Comparison of ENCODE assay signal across 8 cellular contexts in genomic region chr7:20199015-20199737, GRCh38. TPM values are rescaled to one million over a fixed set of nuclear protein-coding genes. Genes with fewer than 3 reads are reported as not detected.
A peak's percentile ranks its signal among the peaks of the same experiment; 100 is the strongest.
DNase-seq lines count a peak whose midpoint lies in the region; ATAC-seq and TF ChIP-seq lines count a peak whose summit lies in the region.

No MANE protein-coding gene starts in this region.

- H3K79me2 ChIP-seq in MM.1S (ENCODE audit: low read length): peaks cover 87% of the 10 kb centered on the region
- H3K79me2 ChIP-seq in SU-DHL-6 (ENCODE audit: insufficient read depth, low read length): peaks cover 76% of the 10 kb centered on the region

- no peak for DNase-seq in activated naive CD4-positive, alpha-beta T cell treated with anti-CD3 and anti-CD28 coated beads, Interleukin-2, amount 50 U/mL, for 72 hours (ENCODE audit: low spot score in 2 of 2)
- DNase-seq in activated naive CD4-positive, alpha-beta T cell (lab: John Stamatoyannopoulos, UW): no peak
- DNase-seq in MM.1S (peak; percentile 61), heart right ventricle (peak in 1 of 2 donors; percentile 25), thyroid gland (peak; percentile 42 to 50), islet precursor cell (no peak)

- no peaks in the 10 kb centered on the region for H3K9me3 Mint-ChIP-seq in activated naive CD4-positive, alpha-beta T cell treated with anti-CD3 and anti-CD28 coated beads, Interleukin-2, amount 50 U/mL, for 72 hours

- ATAC-seq in activated naive CD4-positive, alpha-beta T cell treated with anti-CD3 and anti-CD28 coated beads, Interleukin-2, amount 50 U/mL, for 72 hours: peak; percentile 40 to 61
- peak; percentile 82 for ATAC-seq in HG02623 (IDR thresholded peaks at IDR 0.05; ENCODE audit: unreplicated experiment)
- peak in 5 of 8 donors; percentile 34 to 76 (median 54) for ATAC-seq in heart right ventricle

- no peak for TF ChIP-seq POLR2A in thyroid gland (IDR thresholded peaks at IDR 0.05)

- 77 to 79% methylated on average over 2 of the region's 2 CpGs for WGBS in heart right ventricle, 2 donors
- 71 to 76% methylated on average over 2 of the region's 2 CpGs for WGBS in thyroid gland, 2 donors

- H3K4me3 ChIP-seq in MM.1S (ENCODE audit: low read length): no peak overlapping the region
- H3K4me3 ChIP-seq in SU-DHL-6 (ENCODE audit: insufficient read depth, low read length, poor library complexity, severe bottlenecking): peak overlapping the region; percentile 19
- H3K4me3 ChIP-seq in heart right ventricle: no peak overlapping the region
- H3K4me3 ChIP-seq in thyroid gland (replicated peaks in 1 of 3): no peak overlapping the region

- no peak overlapping the region for H3K27ac Mint-ChIP-seq in activated naive CD4-positive, alpha-beta T cell treated with anti-CD3 and anti-CD28 coated beads, Interleukin-2, amount 50 U/mL, for 72 hours

- H3K4me2 ChIP-seq in MM.1S (ENCODE audit: low read depth, low read length): peak overlapping the region; percentile 56
- H3K4me2 ChIP-seq in SU-DHL-6 (ENCODE audit: low read depth, low read length, poor library complexity, severe bottlenecking): peak overlapping the region; percentile 63

- H3F3A ChIP-seq in MM.1S (ENCODE audit: insufficient read depth, low read length) (peaks cover 22% of the 10 kb centered on the region), SU-DHL-6 (ENCODE audit: insufficient read depth) (peaks cover 38% of the 10 kb centered on the region)

- H3K27ac ChIP-seq in MM.1S (ENCODE audit: low read length) (peak overlapping the region; percentile 73), SU-DHL-6 (ENCODE audit: low read depth, low read length) (peak overlapping the region; percentile 82), heart right ventricle (peak overlapping the region in 1 of 10 donors; percentile 29), thyroid gland (no peak overlapping the region)

- H3K4me1 ChIP-seq in MM.1S (ENCODE audit: low read length) (peaks cover 50% of the 10 kb centered on the region), heart right ventricle (peaks cover 0 to 34% (median 0%) of the 10 kb centered on the region in 9 donors), thyroid gland (no peaks in the 10 kb centered on the region)

- H3K9me3 ChIP-seq in MM.1S (replicated peaks; ENCODE audit: insufficient read depth, low read length) (no peaks in the 10 kb centered on the region), SU-DHL-6 (ENCODE audit: insufficient read depth, low read length) (no peaks in the 10 kb centered on the region), heart right ventricle (no peaks in the 10 kb centered on the region), thyroid gland (no peaks in the 10 kb centered on the region)

- peak overlapping the region; percentile 23; the same call in 1 of the 2 replicates for H3K9ac ChIP-seq in MM.1S (ENCODE audit: low read length)
- H3K9ac ChIP-seq in SU-DHL-6 (ENCODE audit: low read length): peak overlapping the region; percentile 29

- intact Hi-C loops in heart right ventricle (cut with DNase I) (no loop called here), thyroid gland (cut with DNase I) (no loop called here)

- H3K9me2 ChIP-seq in MM.1S (replicated peaks; ENCODE audit: insufficient read depth, low read length) (no peaks in the 10 kb centered on the region), SU-DHL-6 (replicated peaks; ENCODE audit: insufficient read depth, low read length) (no peaks in the 10 kb centered on the region)

- no peak for TF ChIP-seq CTCF in MM.1S (IDR thresholded peaks at IDR 0.05; ENCODE audit: low read length)
- no peak for TF ChIP-seq CTCF in SU-DHL-6 (IDR thresholded peaks at IDR 0.05; ENCODE audit: insufficient read depth, low read length, poor library complexity, severe bottlenecking)
- no peak for TF ChIP-seq CTCF in heart right ventricle (IDR thresholded peaks at IDR 0.05)
- TF ChIP-seq CTCF in thyroid gland (IDR thresholded peaks at IDR 0.05): no peak

- no peaks in the 10 kb centered on the region for H3K36me3 Mint-ChIP-seq in activated naive CD4-positive, alpha-beta T cell treated with anti-CD3 and anti-CD28 coated beads, Interleukin-2, amount 50 U/mL, for 72 hours

- H3K36me3 ChIP-seq in MM.1S (replicated peaks; ENCODE audit: insufficient read depth, low read length) (no peaks in the 10 kb centered on the region; the same call in 1 of the 2 replicates), SU-DHL-6 (ENCODE audit: low read length) (peaks cover 8% of the 10 kb centered on the region), heart right ventricle (no peaks in the 10 kb centered on the region), thyroid gland (no peaks in the 10 kb centered on the region)

- H3K27me3 ChIP-seq in MM.1S (replicated peaks; ENCODE audit: insufficient read depth, low read length): no peaks in the 10 kb centered on the region
- H3K27me3 ChIP-seq in SU-DHL-6 (ENCODE audit: low read length): no peaks in the 10 kb centered on the region
- no peaks in the 10 kb centered on the region for H3K27me3 ChIP-seq in heart right ventricle
- H3K27me3 ChIP-seq in thyroid gland: no peaks in the 10 kb centered on the region

- no peaks in the 10 kb centered on the region for H4K20me1 ChIP-seq in MM.1S (ENCODE audit: insufficient read depth, low read length)
- no peaks in the 10 kb centered on the region for H4K20me1 ChIP-seq in SU-DHL-6 (ENCODE audit: low read depth, low read length)

- no peak overlapping the region for H2AFZ ChIP-seq in MM.1S (ENCODE audit: low read length)
- peak overlapping the region; percentile 17 for H2AFZ ChIP-seq in SU-DHL-6 (ENCODE audit: low read depth, low read length, severe bottlenecking)

RNA-seq across cellular contexts. Expression of gene MACC1, which starts 18.0 kb away (rescaled TPM):
- total RNA-seq in activated naive CD4-positive, alpha-beta T cell treated with anti-CD3 and anti-CD28 coated beads, Interleukin-2, amount 50 U/mL, for 72 hours: not detected
- total RNA-seq in heart right ventricle (under 1 TPM in 7 of 10 donors, not detected in 3; 0.02 to 0.82 (median 0.26) TPM), thyroid gland (1 to 10 TPM; 2.6 to 7.7 (median 3.6) TPM)
- under 1 TPM in 1 of 2 donors, not detected in 1; under 0.01 TPM for polyA plus RNA-seq in heart right ventricle

Comparison
In these comparisons a context has a peak if more than half of its experiments do, and no peak if none do; other contexts are left out.
1. DNase-seq: peak in MM.1S (single experiment) and thyroid gland (2 of 2); none in activated naive CD4-positive, alpha-beta T cell treated with anti-CD3 and anti-CD28 coated beads, Interleukin-2, amount 50 U/mL, for 72 hours (0 of 2), activated naive CD4-positive, alpha-beta T cell (0 of 4) and islet precursor cell (single experiment).
2. H3K27ac ChIP-seq: peak in MM.1S (single experiment) and SU-DHL-6 (single experiment); none in thyroid gland (0 of 3).
3. Peak in every context shown above with its lines, with median percentiles within 50 percentile points of each other: ATAC-seq.